In the genomic region with DNA sequence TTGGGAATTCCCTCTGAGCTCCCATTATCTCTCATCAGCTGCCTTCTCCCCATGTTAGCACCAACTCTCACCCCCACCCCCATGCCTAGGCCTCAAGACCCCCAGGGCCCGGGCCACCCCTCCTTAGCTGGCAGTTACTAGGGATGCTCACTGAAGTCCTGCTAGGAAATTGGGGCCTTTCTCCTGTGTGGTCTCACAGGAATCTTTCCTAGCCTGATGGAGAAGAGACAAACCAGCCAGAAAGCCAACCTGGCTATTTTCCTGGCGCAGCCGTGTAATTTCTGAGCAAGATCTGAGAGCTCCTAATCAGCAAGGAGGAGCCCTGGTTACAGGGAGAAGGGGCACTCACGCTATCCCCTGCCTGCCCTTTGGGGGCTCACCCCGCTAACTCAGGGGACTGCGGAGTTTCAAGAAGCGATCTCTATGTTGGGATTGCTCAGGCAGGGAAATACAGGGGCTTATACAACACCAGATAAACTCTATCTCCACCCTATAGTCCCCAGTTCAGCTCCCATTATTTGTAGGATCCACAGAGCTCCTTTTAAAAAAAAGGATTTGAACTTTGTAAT, we compare ENCODE assay signal across 12 cellular contexts. TPM values are rescaled to one million over a fixed set of nuclear protein-coding genes. Genes with fewer than 3 reads are reported as not detected.
DNase-seq lines count a peak whose midpoint lies in the region; ATAC-seq and TF ChIP-seq lines count a peak whose summit lies in the region.
"Had no signal": no experiment of that assay in that cellular context is flagged by ENCODE, and none has a peak within 500 bp of the region (broad histone marks: within the 10 kb centered on the region; RNA-seq: fewer than 3 reads in every experiment).

No MANE protein-coding gene starts in this region.

- H3K27me3 Mint-ChIP-seq in natural killer cell (ENCODE audit: low read depth in 2 of 2) = peaks cover 54 to 59% of the 10 kb centered on the region in 2 donors
- H3K27me3 Mint-ChIP-seq in natural killer cell treated with Interleukin-12 subunit alpha and Interleukin-12 subunit beta and Interleukin-15 and Interleukin-18, amount 100 ng/mL, for 72 hours = peaks cover 32 to 50% of the 10 kb centered on the region in 2 donors

- H4K12ac ChIP-seq in trophoblast cell (ENCODE audit: low read depth, low read length) = no peak overlapping the region

- no peak overlapping the region for H3K18ac ChIP-seq in trophoblast cell (ENCODE audit: low read length)

- peaks cover 4 to 67% (median 20%) of the 10 kb centered on the region in 3 donors for H3K27me3 ChIP-seq in psoas muscle (ENCODE audit: insufficient read depth in 3 of 3, low read length in 2 of 3)
- H3K27me3 ChIP-seq in aorta (ENCODE audit: control insufficient read depth in 1 of 2, insufficient read depth in 2 of 2, low read length in 1 of 2) = no peaks in the 10 kb centered on the region
- peaks cover 57% of the 10 kb centered on the region for H3K27me3 ChIP-seq in trophoblast cell (ENCODE audit: insufficient read depth, low read length)

- H2AK5ac ChIP-seq in trophoblast cell (ENCODE audit: low read length) = no peak overlapping the region

- H3K36me3 ChIP-seq in psoas muscle (ENCODE audit: insufficient read depth in 1 of 2, low read depth in 1 of 2) (no peaks in the 10 kb centered on the region), aorta (ENCODE audit: control insufficient read depth in 1 of 2, insufficient read depth in 2 of 2, low read length in 1 of 2) (no peaks in the 10 kb centered on the region), trophoblast cell (ENCODE audit: control insufficient read depth in 1 of 2, insufficient read depth in 2 of 2, low read length in 2 of 2) (no peaks in the 10 kb centered on the region)
- H3K36me3 ChIP-seq: WERI-Rb-1 had no signal

- H3K27ac Mint-ChIP-seq in natural killer cell = peak overlapping the region in 1 of 2 donors; percentile 86
- H3K27ac Mint-ChIP-seq in natural killer cell treated with Interleukin-12 subunit alpha and Interleukin-12 subunit beta and Interleukin-15 and Interleukin-18, amount 100 ng/mL, for 72 hours = no peak overlapping the region

- TF ChIP-seq CTCF in natural killer cell (IDR thresholded peaks at IDR 0.05) = no peak
- TF ChIP-seq CTCF in foreskin fibroblast (IDR thresholded peaks at IDR 0.05; ENCODE audit: low read depth, low read length) = no peak
- no peak for TF ChIP-seq CTCF in psoas muscle (IDR thresholded peaks at IDR 0.05)

- no peak overlapping the region for H4K91ac ChIP-seq in trophoblast cell (ENCODE audit: low read depth, low read length)

- intact Hi-C loops in natural killer cell (cut with micrococcal nuclease) (loop anchor here (2.0 kb wide), 1 partner anchor 25 kb away; a partner anchor contains a TSS), psoas muscle (cut with DNase I) (loop anchor here (2.0 to 10.0 kb wide), 5 partner anchors 227 to 1399 kb away; no protein-coding TSS in a partner anchor), aorta (cut with DNase I) (loop anchor here in 1 of 2 donors (5.0 to 10.0 kb wide), 2 partner anchors 52 to 1191 kb away; no protein-coding TSS in a partner anchor)

- ATAC-seq in natural killer cell (no peak), psoas muscle (no peak), aorta (ENCODE audit: low FRiP score) (no peak), HG03342 (IDR thresholded peaks at IDR 0.05; ENCODE audit: unreplicated experiment) (no peak)
- no peak for ATAC-seq in natural killer cell treated with Interleukin-12 subunit alpha and Interleukin-12 subunit beta and Interleukin-15 and Interleukin-18, amount 100 ng/mL, for 72 hours

- H3K4me3 ChIP-seq in foreskin fibroblast (ENCODE audit: low read depth in 1 of 2, low read length in 2 of 2) (peak overlapping the region; percentile 55 to 69), psoas muscle (no peak overlapping the region), aorta (ENCODE audit: low read length in 2 of 2) (no peak overlapping the region), trophoblast cell (ENCODE audit: low read depth, low read length) (no peak overlapping the region)

- H4K8ac ChIP-seq in trophoblast cell (ENCODE audit: low read depth, low read length) = no peak overlapping the region

- no peak overlapping the region for H3K23ac ChIP-seq in trophoblast cell (ENCODE audit: low read length)

- H3K9me3 Mint-ChIP-seq in natural killer cell = peaks cover 0 to 2% of the 10 kb centered on the region in 2 donors
- H3K9me3 Mint-ChIP-seq in natural killer cell treated with Interleukin-12 subunit alpha and Interleukin-12 subunit beta and Interleukin-15 and Interleukin-18, amount 100 ng/mL, for 72 hours = no peaks in the 10 kb centered on the region

- peaks cover 3% of the 10 kb centered on the region for H3K4me1 ChIP-seq in psoas muscle
- no peaks in the 10 kb centered on the region for H3K4me1 ChIP-seq in aorta (ENCODE audit: control insufficient read depth in 1 of 2, insufficient read depth in 2 of 2, low read length in 2 of 2)
- peaks cover 38 to 41% of the 10 kb centered on the region in 2 experiments for H3K4me1 ChIP-seq in trophoblast cell (ENCODE audit: control insufficient read depth in 1 of 2, insufficient read depth in 2 of 2, low read length in 2 of 2)

- no peak overlapping the region for H3K4me2 ChIP-seq in trophoblast cell (ENCODE audit: low read length)

- H3K36me3 Mint-ChIP-seq in natural killer cell = peaks cover 26% of the 10 kb centered on the region
- peaks cover 11% of the 10 kb centered on the region for H3K36me3 Mint-ChIP-seq in natural killer cell treated with Interleukin-12 subunit alpha and Interleukin-12 subunit beta and Interleukin-15 and Interleukin-18, amount 100 ng/mL, for 72 hours

- H3K9ac ChIP-seq in trophoblast cell (ENCODE audit: low read length) = no peak overlapping the region

- H3K79me1 ChIP-seq in trophoblast cell (ENCODE audit: low read length) = peaks cover 16% of the 10 kb centered on the region

- H3K27ac ChIP-seq in psoas muscle = peak overlapping the region; percentile 4
- H3K27ac ChIP-seq in aorta (ENCODE audit: low read depth in 1 of 2, low read length in 2 of 2) = no peak overlapping the region
- no peak overlapping the region for H3K27ac ChIP-seq in trophoblast cell (ENCODE audit: low read depth, low read length)
- H3K27ac ChIP-seq: WERI-Rb-1 had no signal

- no peak overlapping the region for H3K4ac ChIP-seq in trophoblast cell (ENCODE audit: low read depth, low read length)

- peaks cover 4% of the 10 kb centered on the region for H3K79me2 ChIP-seq in trophoblast cell (ENCODE audit: control insufficient read depth, insufficient read depth, low read length, poor library complexity)

- H2BK120ac ChIP-seq in trophoblast cell (ENCODE audit: insufficient read depth, low read length, poor library complexity) = no peak overlapping the region

- H2AFZ ChIP-seq in trophoblast cell (ENCODE audit: insufficient read depth, low read length, poor library complexity) = no peak overlapping the region

- peaks cover 22 to 25% of the 10 kb centered on the region in 2 donors for H3K4me1 Mint-ChIP-seq in natural killer cell
- peaks cover 12 to 17% of the 10 kb centered on the region in 2 donors for H3K4me1 Mint-ChIP-seq in natural killer cell treated with Interleukin-12 subunit alpha and Interleukin-12 subunit beta and Interleukin-15 and Interleukin-18, amount 100 ng/mL, for 72 hours (ENCODE audit: low read depth in 2 of 2)

- no peaks in the 10 kb centered on the region for H3K9me3 ChIP-seq in psoas muscle
- H3K9me3 ChIP-seq in aorta (ENCODE audit: control insufficient read depth, low read length) = no peaks in the 10 kb centered on the region
- peaks cover 4% of the 10 kb centered on the region for H3K9me3 ChIP-seq in trophoblast cell (ENCODE audit: insufficient read depth, low read depth, low read length)

- H2BK12ac ChIP-seq in trophoblast cell (ENCODE audit: low read length) = no peak overlapping the region

- H3K4me3 Mint-ChIP-seq in natural killer cell = peak overlapping the region; percentile 97
- no peak overlapping the region for H3K4me3 Mint-ChIP-seq in natural killer cell treated with Interleukin-12 subunit alpha and Interleukin-12 subunit beta and Interleukin-15 and Interleukin-18, amount 100 ng/mL, for 72 hours

- no peak overlapping the region for H2BK5ac ChIP-seq in trophoblast cell (ENCODE audit: low read depth, low read length, poor library complexity)

- H3K14ac ChIP-seq in trophoblast cell (ENCODE audit: low read length) = no peak overlapping the region

- WGBS in psoas muscle, 3 donors = 83 to 93% (median 87%) methylated on average over 7 of the region's 7 CpGs
- WGBS in aorta, 2 donors = 79 to 83% methylated on average over 7 of the region's 7 CpGs
- no CpG with 5 or more reads among the region's 7 CpGs for WGBS in trophoblast cell (ENCODE audit: extremely low coverage, insufficient coverage, insufficient read length)

- DNase-seq in natural killer cell (no peak), foreskin fibroblast (peak in 1 of 2 donors; percentile 14), psoas muscle (peak in 1 of 2 donors; percentile 38), aorta (peak; percentile 26 to 67), trophoblast cell (no peak), COLO829 (ENCODE audit: low spot score) (no peak)
- DNase-seq in natural killer cell treated with Interleukin-12 subunit alpha and Interleukin-12 subunit beta and Interleukin-15 and Interleukin-18, amount 100 ng/mL, for 72 hours (ENCODE audit: low spot score) = no peak
- DNase-seq: activated naive CD4-positive, alpha-beta T cell treated with anti-CD3 and anti-CD28 coated beads, Interleukin-2, amount 50 U/mL, for 16 hours; NCI-H1436 treated with DMSO at 0.1 percent for 48 hours; WERI-Rb-1 had no signal

RNA-seq across cellular contexts. Expression of a gene that starts 25.1 kb away (rescaled TPM):
- not detected for total RNA-seq in natural killer cell
- not detected for total RNA-seq in natural killer cell treated with Interleukin-12 subunit alpha and Interleukin-12 subunit beta and Interleukin-15 and Interleukin-18, amount 100 ng/mL, for 72 hours
- total RNA-seq in psoas muscle = 10 to 100 TPM; 14.5 to 17.1 (median 15.7) TPM
- polyA plus RNA-seq in psoas muscle = 10 to 100 TPM; 10.3 to 20.1 (median 11.3) TPM
- 100 to 1,000 TPM; 102 to 132 TPM for total RNA-seq in aorta
- 100 to 1,000 TPM in 1 of 2 donors, 10 to 100 TPM in 1; 26.0 to 115 TPM for polyA plus RNA-seq in aorta
- polyA plus RNA-seq in trophoblast cell (2013) = 91.9 and 99.1 TPM in 2 replicates
- total RNA-seq: OCI-LY7 had no signal

Comparison
In these comparisons a context has a peak if more than half of its experiments do, and no peak if none do; other contexts are left out.
1. DNase-seq: peak in aorta (2 of 2); none in natural killer cell (single experiment), natural killer cell treated with Interleukin-12 subunit alpha and Interleukin-12 subunit beta and Interleukin-15 and Interleukin-18, amount 100 ng/mL, for 72 hours (single experiment), trophoblast cell (0 of 2) and COLO829 (single experiment).
2. H3K4me3 ChIP-seq: peak in foreskin fibroblast (2 of 2); none in psoas muscle (single experiment), aorta (0 of 2) and trophoblast cell (single experiment).
3. RNA of a gene that starts 25.1 kb away (total RNA-seq): 102 to 132 TPM in aorta and 14.5 to 17.1 TPM in psoas muscle; not detected in natural killer cell and not detected in natural killer cell treated with Interleukin-12 subunit alpha and Interleukin-12 subunit beta and Interleukin-15 and Interleukin-18, amount 100 ng/mL, for 72 hours; every median in the first group is over 10 times any median in the second.